1 cellular context compared by ENCODE assay signal in the genomic region with DNA sequence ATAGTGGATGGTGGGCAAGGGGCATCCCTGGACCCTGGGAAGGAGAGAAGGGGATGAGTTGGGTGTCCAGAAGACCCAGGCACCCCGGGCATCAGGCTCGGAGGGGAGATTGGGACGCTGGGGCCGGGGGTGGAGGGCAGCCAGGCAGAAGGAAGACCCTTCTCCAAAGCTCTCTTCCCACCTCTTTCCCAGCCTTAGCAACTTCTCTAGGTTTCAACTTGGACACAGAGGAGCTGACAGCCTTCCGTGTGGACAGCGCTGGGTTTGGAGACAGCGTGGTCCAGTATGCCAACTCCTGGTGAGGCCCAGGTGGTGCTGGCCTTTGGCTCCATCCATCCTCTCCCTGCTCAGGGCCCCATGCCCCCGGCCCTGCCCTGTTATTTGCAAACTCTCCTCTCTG.
TF ChIP-seq lines count a peak whose summit lies in the region.

No MANE protein-coding gene starts in this region.

TF ChIP-seq in GM12878, 131 proteins besides CTCF, POLR2A, EP300 and RAD21:
- TF ChIP-seq CBX5 (IDR thresholded peaks at IDR 0.05; ENCODE audit: low read depth) = no peak
- TF ChIP-seq, protein P1, sequence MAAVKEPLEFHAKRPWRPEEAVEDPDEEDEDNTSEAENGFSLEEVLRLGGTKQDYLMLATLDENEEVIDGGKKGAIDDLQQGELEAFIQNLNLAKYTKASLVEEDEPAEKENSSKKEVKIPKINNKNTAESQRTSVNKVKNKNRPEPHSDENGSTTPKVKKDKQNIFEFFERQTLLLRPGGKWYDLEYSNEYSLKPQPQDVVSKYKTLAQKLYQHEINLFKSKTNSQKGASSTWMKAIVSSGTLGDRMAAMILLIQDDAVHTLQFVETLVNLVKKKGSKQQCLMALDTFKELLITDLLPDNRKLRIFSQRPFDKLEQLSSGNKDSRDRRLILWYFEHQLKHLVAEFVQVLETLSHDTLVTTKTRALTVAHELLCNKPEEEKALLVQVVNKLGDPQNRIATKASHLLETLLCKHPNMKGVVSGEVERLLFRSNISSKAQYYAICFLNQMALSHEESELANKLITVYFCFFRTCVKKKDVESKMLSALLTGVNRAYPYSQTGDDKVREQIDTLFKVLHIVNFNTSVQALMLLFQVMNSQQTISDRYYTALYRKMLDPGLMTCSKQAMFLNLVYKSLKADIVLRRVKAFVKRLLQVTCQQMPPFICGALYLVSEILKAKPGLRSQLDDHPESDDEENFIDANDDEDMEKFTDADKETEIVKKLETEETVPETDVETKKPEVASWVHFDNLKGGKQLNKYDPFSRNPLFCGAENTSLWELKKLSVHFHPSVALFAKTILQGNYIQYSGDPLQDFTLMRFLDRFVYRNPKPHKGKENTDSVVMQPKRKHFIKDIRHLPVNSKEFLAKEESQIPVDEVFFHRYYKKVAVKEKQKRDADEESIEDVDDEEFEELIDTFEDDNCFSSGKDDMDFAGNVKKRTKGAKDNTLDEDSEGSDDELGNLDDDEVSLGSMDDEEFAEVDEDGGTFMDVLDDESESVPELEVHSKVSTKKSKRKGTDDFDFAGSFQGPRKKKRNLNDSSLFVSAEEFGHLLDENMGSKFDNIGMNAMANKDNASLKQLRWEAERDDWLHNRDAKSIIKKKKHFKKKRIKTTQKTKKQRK (IDR thresholded peaks at IDR 0.05; ENCODE audit: low read depth, low read length) = no peak
- TF ChIP-seq EZH2 (IDR thresholded peaks at IDR 0.05; ENCODE audit: borderline replicate concordance, control insufficient read depth, low read depth, low read length) = no peak
- TF ChIP-seq, protein P2, sequence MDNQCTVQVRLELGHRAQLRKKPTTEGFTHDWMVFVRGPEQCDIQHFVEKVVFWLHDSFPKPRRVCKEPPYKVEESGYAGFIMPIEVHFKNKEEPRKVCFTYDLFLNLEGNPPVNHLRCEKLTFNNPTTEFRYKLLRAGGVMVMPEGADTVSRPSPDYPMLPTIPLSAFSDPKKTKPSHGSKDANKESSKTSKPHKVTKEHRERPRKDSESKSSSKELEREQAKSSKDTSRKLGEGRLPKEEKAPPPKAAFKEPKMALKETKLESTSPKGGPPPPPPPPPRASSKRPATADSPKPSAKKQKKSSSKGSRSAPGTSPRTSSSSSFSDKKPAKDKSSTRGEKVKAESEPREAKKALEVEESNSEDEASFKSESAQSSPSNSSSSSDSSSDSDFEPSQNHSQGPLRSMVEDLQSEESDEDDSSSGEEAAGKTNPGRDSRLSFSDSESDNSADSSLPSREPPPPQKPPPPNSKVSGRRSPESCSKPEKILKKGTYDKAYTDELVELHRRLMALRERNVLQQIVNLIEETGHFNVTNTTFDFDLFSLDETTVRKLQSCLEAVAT (IDR thresholded peaks at IDR 0.05) = no peak
- no peak for TF ChIP-seq TBL1XR1 (IDR thresholded peaks at IDR 0.05; ENCODE audit: low read depth, low read length)
- TF ChIP-seq BHLHE40 (IDR thresholded peaks at IDR 0.05; ENCODE audit: borderline replicate concordance in 1 of 2, low read depth in 2 of 2, low read length in 1 of 2) = no peak
- TF ChIP-seq FOS (IDR thresholded peaks at IDR 0.05; ENCODE audit: borderline replicate concordance, extremely low read depth, insufficient read length) = no peak
- TF ChIP-seq ZNF274 (IDR thresholded peaks at IDR 0.05; ENCODE audit: insufficient read depth, insufficient read length) = no peak
- no peak for TF ChIP-seq SREBF1 (IDR thresholded peaks at IDR 0.05; ENCODE audit: low read length)
- no peak for TF ChIP-seq WRNIP1 (IDR thresholded peaks at IDR 0.05; ENCODE audit: borderline replicate concordance, low read depth, low read length)
